In the genomic region with DNA sequence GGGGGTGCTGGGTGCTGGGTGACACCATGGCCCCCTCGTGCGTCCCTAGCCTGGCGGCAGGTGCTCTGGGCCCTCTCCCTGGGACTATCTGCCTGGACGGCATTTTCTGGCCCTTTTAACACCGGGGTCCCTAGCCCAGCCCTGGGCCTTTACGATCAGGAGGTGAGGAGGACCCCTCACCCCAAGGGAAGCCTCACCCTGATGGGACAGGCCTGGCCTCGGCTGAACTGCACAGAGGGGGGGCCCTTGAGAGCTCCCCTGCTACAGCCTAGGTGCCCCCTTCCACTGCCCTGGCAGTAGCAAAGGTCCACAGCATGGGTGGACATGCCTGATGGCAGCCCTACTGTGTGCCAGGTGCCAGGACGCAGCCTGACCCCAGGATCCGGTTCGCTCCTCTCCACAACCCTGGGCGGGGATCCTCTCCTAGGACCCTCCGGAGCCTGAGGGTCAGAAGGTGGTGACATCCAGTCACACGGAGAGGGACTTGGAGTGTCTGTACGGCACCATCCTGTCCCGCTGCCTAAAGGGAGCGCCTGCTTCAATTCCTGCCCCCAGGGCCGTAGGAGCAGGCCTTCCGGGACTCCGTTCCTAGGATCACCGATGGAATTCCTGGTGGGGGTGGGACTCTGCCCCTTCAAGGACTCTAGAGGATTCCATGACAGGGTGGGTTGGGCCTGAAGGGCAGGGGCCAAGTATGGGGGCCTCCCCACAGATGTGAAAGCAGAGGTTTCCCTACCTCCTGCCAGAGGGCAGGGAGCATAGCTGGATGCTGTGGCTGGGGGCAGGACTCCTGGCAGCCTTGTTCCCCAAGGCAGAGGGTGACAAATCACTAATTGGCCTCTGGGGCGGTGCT, we compare ENCODE assay signal across 1 cellular context.
TF ChIP-seq lines count a peak whose summit lies in the region.

No MANE protein-coding gene starts in this region.

TF ChIP-seq in WTC11, 78 proteins besides CTCF, POLR2A, EP300 and RAD21 (continued from another document):
- no peak for TF ChIP-seq ZNF425 (CRISPR knock-in tag; conservative IDR thresholded peaks at IDR 0.05)
- TF ChIP-seq, protein P1, sequence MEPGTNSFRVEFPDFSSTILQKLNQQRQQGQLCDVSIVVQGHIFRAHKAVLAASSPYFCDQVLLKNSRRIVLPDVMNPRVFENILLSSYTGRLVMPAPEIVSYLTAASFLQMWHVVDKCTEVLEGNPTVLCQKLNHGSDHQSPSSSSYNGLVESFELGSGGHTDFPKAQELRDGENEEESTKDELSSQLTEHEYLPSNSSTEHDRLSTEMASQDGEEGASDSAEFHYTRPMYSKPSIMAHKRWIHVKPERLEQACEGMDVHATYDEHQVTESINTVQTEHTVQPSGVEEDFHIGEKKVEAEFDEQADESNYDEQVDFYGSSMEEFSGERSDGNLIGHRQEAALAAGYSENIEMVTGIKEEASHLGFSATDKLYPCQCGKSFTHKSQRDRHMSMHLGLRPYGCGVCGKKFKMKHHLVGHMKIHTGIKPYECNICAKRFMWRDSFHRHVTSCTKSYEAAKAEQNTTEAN (CRISPR knock-in tag; IDR thresholded peaks at IDR 0.05): no peak
TF ChIP-seq in WTC11: peak in this region for 0.
